13 cellular contexts compared by ENCODE assay signal in the genomic region with DNA sequence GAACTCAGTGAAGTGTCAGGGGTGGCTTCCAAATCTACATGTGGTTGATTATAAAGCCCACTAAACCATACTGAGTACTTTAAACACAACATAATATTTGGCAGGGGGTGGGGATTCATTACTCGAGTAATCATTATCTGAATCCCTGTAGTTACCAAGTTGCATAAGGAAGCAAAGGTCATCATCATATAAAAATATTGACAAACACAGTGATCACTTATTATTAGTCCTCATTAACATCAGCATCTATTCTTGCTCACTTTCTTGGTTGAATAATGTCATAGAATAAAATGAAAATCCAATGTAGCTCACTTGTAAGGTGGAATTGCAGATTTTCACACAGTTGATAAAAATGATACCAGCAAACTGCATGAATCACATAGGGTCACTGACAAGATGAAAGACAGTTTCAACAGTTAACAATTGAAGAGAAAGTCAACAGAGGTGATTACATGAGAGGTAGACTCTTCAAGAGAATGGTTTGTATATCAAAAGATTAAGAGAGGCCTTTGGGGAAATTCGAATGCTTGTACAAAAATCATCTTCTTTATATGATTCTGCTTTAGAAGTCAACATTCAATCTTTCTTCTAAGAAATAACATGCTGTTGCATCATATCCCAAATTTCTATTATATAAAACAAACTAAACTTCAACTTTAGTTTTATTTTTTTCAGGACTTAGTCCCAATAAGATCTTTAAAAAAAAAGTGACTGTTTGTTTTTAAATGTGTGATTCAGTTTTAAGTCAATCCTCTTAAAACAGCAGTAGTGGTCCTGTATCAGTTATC.
DNase-seq lines count a peak whose midpoint lies in the region; ATAC-seq and TF ChIP-seq lines count a peak whose summit lies in the region.
"Had no signal": no experiment of that assay in that cellular context is flagged by ENCODE, and none has a peak within 500 bp of the region (broad histone marks: within the 10 kb centered on the region; RNA-seq: fewer than 3 reads in every experiment).

No MANE protein-coding gene starts in this region.

- intact Hi-C loops in heart right ventricle (cut with DNase I), result no loop called here
- intact Hi-C loops in cardiac septum (cut with DNase I), result loop anchor here (5.0 kb wide), 1 partner anchor 43 kb away; no protein-coding TSS in a partner anchor
- intact Hi-C loops in vagina (cut with DNase I), result no loop called here
- intact Hi-C loops in sciatic nerve (cut with DNase I), result no loop called here

- H3K4me3 Mint-ChIP-seq in activated T-helper 17 cell treated with anti-CD3 and anti-CD28 coated beads, Interleukin-2, amount 50 U/mL, for 72 hours, result peak overlapping the region; percentile 91

- H3K9me3 ChIP-seq in heart right ventricle (no peaks in the 10 kb centered on the region), liver (ENCODE audit: control insufficient read depth in 4 of 4, low read length in 3 of 4) (no peaks in the 10 kb centered on the region), vagina (no peaks in the 10 kb centered on the region)
- H3K9me3 ChIP-seq: ovary had no signal

- ATAC-seq in heart right ventricle (no peak), sciatic nerve (no peak)
- no peak for ATAC-seq in activated T-helper 17 cell treated with anti-CD3 and anti-CD28 coated beads, Interleukin-2, amount 50 U/mL, for 72 hours (replicated peaks)
- ATAC-seq: left ventricle myocardium superior had no signal

- no peaks in the 10 kb centered on the region for H3K27me3 ChIP-seq in heart right ventricle
- no peaks in the 10 kb centered on the region for H3K27me3 ChIP-seq in liver (ENCODE audit: control insufficient read depth in 4 of 4, insufficient read depth in 4 of 4, low read length in 3 of 4)
- no peaks in the 10 kb centered on the region for H3K27me3 ChIP-seq in vagina
- H3K27me3 ChIP-seq: ovary had no signal

- 90 to 95% methylated on average over 2 of the region's 2 CpGs for WGBS in heart right ventricle, 2 donors
- 35% methylated on average over 2 of the region's 2 CpGs for WGBS in liver

- H3K36me3 Mint-ChIP-seq in activated T-helper 17 cell treated with anti-CD3 and anti-CD28 coated beads, Interleukin-2, amount 50 U/mL, for 72 hours (ENCODE audit: low read depth), result peaks cover 100% of the 10 kb centered on the region

- DNase-seq in heart right ventricle (no peak), cardiac septum (ENCODE audit: low spot score) (no peak), vagina (ENCODE audit: extremely low spot score in 2 of 2) (no peak), activated gamma-delta T cell treated with Interleukin-2 at 50 U/mL for 16 hours (no peak), sciatic nerve (ENCODE audit: low spot score) (no peak), NAMALWA (ENCODE audit: low spot score) (no peak)
- DNase-seq: cerebellar nuclear complex; left ventricle myocardium superior; NCI-H187; ovary; stimulated activated CD4-positive, alpha-beta T cell treated with anti-CD3 and anti-CD28 coated beads, Interleukin-2, amount 100 ng/mL, for 48 hours had no signal

- H3K4me1 ChIP-seq in heart right ventricle, result peaks cover 7 to 97% (median 87%) of the 10 kb centered on the region in 9 donors
- H3K4me1 ChIP-seq in liver (ENCODE audit: control insufficient read depth in 4 of 4, insufficient read depth in 4 of 4, low read length in 3 of 4), result peaks cover 20 to 77% (median 69%) of the 10 kb centered on the region in 4 donors
- peaks cover 100% of the 10 kb centered on the region for H3K4me1 ChIP-seq in vagina

- peaks cover 72% of the 10 kb centered on the region for H3K4me1 Mint-ChIP-seq in activated T-helper 17 cell treated with anti-CD3 and anti-CD28 coated beads, Interleukin-2, amount 50 U/mL, for 72 hours

- no peak for TF ChIP-seq RAD21 in liver (IDR thresholded peaks at IDR 0.05)

- H3K27ac ChIP-seq in heart right ventricle (peak overlapping the region in 8 of 10 donors; percentile 1 to 89 (median 84)), liver (ENCODE audit: low read depth in 1 of 2, low read length in 2 of 2) (peak overlapping the region; percentile 58 to 66), vagina (peak overlapping the region; percentile 93)

- no peak overlapping the region for H3K4me3 ChIP-seq in heart right ventricle
- no peak overlapping the region for H3K4me3 ChIP-seq in liver (ENCODE audit: low read depth in 1 of 3, low read length in 3 of 3)
- H3K4me3 ChIP-seq in vagina, result no peak overlapping the region
- H3K4me3 ChIP-seq: ovary had no signal

- no peaks in the 10 kb centered on the region for H3K27me3 Mint-ChIP-seq in activated T-helper 17 cell treated with anti-CD3 and anti-CD28 coated beads, Interleukin-2, amount 50 U/mL, for 72 hours

- H3K27ac Mint-ChIP-seq in activated T-helper 17 cell treated with anti-CD3 and anti-CD28 coated beads, Interleukin-2, amount 50 U/mL, for 72 hours, result peak overlapping the region; percentile 92

- TF ChIP-seq CTCF in heart right ventricle (IDR thresholded peaks at IDR 0.05), result no peak
- no peak for TF ChIP-seq CTCF in liver (IDR thresholded peaks at IDR 0.05; ENCODE audit: low read depth, low read length, missing input control)
- no peak for TF ChIP-seq CTCF in vagina (IDR thresholded peaks at IDR 0.05)

- TF ChIP-seq POLR2A in vagina (IDR thresholded peaks at IDR 0.05), result no peak

- H3K36me3 ChIP-seq in heart right ventricle (peaks cover 0 to 45% (median 0%) of the 10 kb centered on the region in 9 donors), liver (ENCODE audit: control insufficient read depth in 4 of 4, insufficient read depth in 3 of 4, low read depth in 1 of 4, low read length in 3 of 4) (peaks cover 0 to 3% (median 0%) of the 10 kb centered on the region in 4 donors), vagina (no peaks in the 10 kb centered on the region)
- H3K36me3 ChIP-seq: ovary had no signal

- no peaks in the 10 kb centered on the region for H3K9me3 Mint-ChIP-seq in activated T-helper 17 cell treated with anti-CD3 and anti-CD28 coated beads, Interleukin-2, amount 50 U/mL, for 72 hours

- H3K9ac ChIP-seq in liver (ENCODE audit: low read depth in 1 of 2, low read length in 2 of 2), result no peak overlapping the region

TF ChIP-seq in liver, 16 proteins besides CTCF, POLR2A, EP300 and RAD21:
- TF ChIP-seq NR2F2 (IDR thresholded peaks at IDR 0.05), result no peak
- TF ChIP-seq ATF3 (IDR thresholded peaks at IDR 0.05), result no peak
- TF ChIP-seq FOXA1 (IDR thresholded peaks at IDR 0.05), result no peak
- no peak for TF ChIP-seq MAX (IDR thresholded peaks at IDR 0.05)
- TF ChIP-seq REST (IDR thresholded peaks at IDR 0.05), result no peak
- TF ChIP-seq JUND (IDR thresholded peaks at IDR 0.05), result no peak
- no peak for TF ChIP-seq GABPA (IDR thresholded peaks at IDR 0.05 in 1 of 2, conservative IDR thresholded peaks at IDR 0.05 in 1 of 2)
- no peak for TF ChIP-seq FOXA2 (IDR thresholded peaks at IDR 0.05)
- TF ChIP-seq TAF1 (conservative IDR thresholded peaks at IDR 0.05), result no peak
- TF ChIP-seq RXRA (IDR thresholded peaks at IDR 0.05), result peak in 1 of 2 donors; percentile 15
- peak; percentile 5 for TF ChIP-seq SP1 (IDR thresholded peaks at IDR 0.05)
- TF ChIP-seq EGR1 (IDR thresholded peaks at IDR 0.05; ENCODE audit: low read depth in 2 of 2), result no peak
- TF ChIP-seq HNF4G (IDR thresholded peaks at IDR 0.05), result peak; percentile 30
- TF ChIP-seq, protein P1, sequence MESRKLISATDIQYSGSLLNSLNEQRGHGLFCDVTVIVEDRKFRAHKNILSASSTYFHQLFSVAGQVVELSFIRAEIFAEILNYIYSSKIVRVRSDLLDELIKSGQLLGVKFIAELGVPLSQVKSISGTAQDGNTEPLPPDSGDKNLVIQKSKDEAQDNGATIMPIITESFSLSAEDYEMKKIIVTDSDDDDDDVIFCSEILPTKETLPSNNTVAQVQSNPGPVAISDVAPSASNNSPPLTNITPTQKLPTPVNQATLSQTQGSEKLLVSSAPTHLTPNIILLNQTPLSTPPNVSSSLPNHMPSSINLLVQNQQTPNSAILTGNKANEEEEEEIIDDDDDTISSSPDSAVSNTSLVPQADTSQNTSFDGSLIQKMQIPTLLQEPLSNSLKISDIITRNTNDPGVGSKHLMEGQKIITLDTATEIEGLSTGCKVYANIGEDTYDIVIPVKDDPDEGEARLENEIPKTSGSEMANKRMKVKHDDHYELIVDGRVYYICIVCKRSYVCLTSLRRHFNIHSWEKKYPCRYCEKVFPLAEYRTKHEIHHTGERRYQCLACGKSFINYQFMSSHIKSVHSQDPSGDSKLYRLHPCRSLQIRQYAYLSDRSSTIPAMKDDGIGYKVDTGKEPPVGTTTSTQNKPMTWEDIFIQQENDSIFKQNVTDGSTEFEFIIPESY (IDR thresholded peaks at IDR 0.05), result no peak
- no peak for TF ChIP-seq YY1 (IDR thresholded peaks at IDR 0.05)
- TF ChIP-seq HNF4A (conservative IDR thresholded peaks at IDR 0.05), result peak; percentile 52 to 61
